ENCODE assay signal across 1 cellular context in genomic region chr9:8850916-8851315, GRCh38.
TF ChIP-seq lines count a peak whose summit lies in the region.

No MANE protein-coding gene starts in this region.

TF ChIP-seq in GM23338, 12 proteins besides CTCF, POLR2A, EP300 and RAD21 (continued from another document):
- TF ChIP-seq ETS1 (IDR thresholded peaks at IDR 0.05): no peak
